In the genomic region with DNA sequence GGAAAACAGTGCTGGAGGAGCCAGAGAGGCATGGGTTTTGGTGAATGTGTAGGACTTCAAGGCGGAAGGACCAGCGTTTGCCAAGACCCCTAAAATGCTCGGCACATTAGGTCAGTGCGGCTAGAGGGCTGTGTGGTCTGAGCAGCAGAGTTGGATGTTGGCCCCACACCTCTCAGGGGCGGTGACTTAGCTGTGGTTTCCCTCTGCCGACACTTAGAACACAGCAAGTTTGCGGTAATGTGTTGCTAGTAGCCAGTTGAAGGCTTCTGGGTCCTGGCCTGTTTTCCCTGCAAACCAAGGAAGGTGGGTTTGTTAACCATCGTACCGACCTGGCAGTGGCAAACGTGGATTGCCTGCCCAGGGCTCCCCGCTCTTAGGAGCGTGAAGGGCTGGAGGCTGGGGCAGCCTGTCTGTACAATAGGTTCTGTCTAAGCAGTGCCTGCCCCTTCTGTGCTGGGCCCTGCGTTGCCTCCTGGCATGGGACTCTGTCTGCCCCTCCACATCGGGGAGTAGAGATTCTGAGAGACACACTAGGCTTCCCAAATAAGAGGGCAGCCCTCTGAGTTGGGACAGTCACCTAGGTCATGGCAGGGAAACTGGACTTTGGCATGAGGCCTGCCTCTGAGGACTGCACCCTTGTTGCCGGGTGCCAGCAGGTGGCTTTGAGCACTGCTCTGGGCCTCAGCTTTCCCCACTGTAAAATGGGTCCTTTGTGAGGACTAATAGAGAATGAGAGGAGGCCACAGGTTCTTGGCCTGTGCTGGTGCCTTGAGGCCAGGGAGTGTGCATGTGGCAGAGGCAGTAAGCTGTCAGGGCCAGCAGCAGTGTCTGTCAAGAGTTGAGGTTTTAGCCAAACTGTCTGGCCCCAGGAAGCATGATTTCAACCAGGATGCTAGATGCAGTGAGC, we compare ENCODE assay signal across 22 cellular contexts. TPM values are rescaled to one million over a fixed set of nuclear protein-coding genes. Genes with fewer than 3 reads are reported as not detected.
DNase-seq lines count a peak whose midpoint lies in the region; ATAC-seq, FAIRE-seq and TF ChIP-seq lines count a peak whose summit lies in the region.
"Had no signal": no experiment of that assay in that cellular context is flagged by ENCODE, and none has a peak within 500 bp of the region (broad histone marks: within the 10 kb centered on the region; RNA-seq: fewer than 3 reads in every experiment).

No MANE protein-coding gene starts in this region.

- no peaks in the 10 kb centered on the region for H3K9me3 Mint-ChIP-seq in stimulated activated naive CD8-positive, alpha-beta T cell treated with anti-CD3 and anti-CD28 coated beads, Interleukin-15, amount 100 ng/mL, for 72 hours
- H3K9me3 Mint-ChIP-seq in natural killer cell (no peaks in the 10 kb centered on the region), HFFc6 (no peaks in the 10 kb centered on the region)
- H3K9me3 Mint-ChIP-seq: activated naive CD4-positive, alpha-beta T cell treated with anti-CD3 and anti-CD28 coated beads, Interleukin-2, amount 50 U/mL, for 24 hours; naive thymus-derived CD8-positive, alpha-beta T cell had no signal

- FAIRE-seq in GM19239 (lab: Jason Lieb, UNC), result no peak
- FAIRE-seq: islet of Langerhans, pancreas, small intestine had no signal

- H3K4me1 Mint-ChIP-seq in stimulated activated naive CD8-positive, alpha-beta T cell treated with anti-CD3 and anti-CD28 coated beads, Interleukin-15, amount 100 ng/mL, for 72 hours, result peaks cover 21% of the 10 kb centered on the region
- H3K4me1 Mint-ChIP-seq in natural killer cell, result peaks cover 58 to 79% of the 10 kb centered on the region in 2 donors
- H3K4me1 Mint-ChIP-seq in HFFc6 (ENCODE audit: low read depth), result no peaks in the 10 kb centered on the region

- peak overlapping the region; percentile 35 to 54 for H3K27ac Mint-ChIP-seq in stimulated activated naive CD8-positive, alpha-beta T cell treated with anti-CD3 and anti-CD28 coated beads, Interleukin-15, amount 100 ng/mL, for 72 hours
- H3K27ac Mint-ChIP-seq in natural killer cell (peak overlapping the region; percentile 88 to 92), HFFc6 (no peak overlapping the region)
- H3K27ac Mint-ChIP-seq: activated naive CD4-positive, alpha-beta T cell treated with anti-CD3 and anti-CD28 coated beads, Interleukin-2, amount 50 U/mL, for 24 hours had no signal

- in situ Hi-C loops in KBM-7 (cut with MboI; ENCODE audit: low pct_unique_long_range_greater_than_20kb, low sequenced_read_pairs), result no loop called here

- H3K36me3 Mint-ChIP-seq in natural killer cell, result no peaks in the 10 kb centered on the region
- H3K36me3 Mint-ChIP-seq in HFFc6 (ENCODE audit: low read depth), result peaks cover 12% of the 10 kb centered on the region

- no peak for DNase-seq in stimulated activated naive CD8-positive, alpha-beta T cell treated with anti-CD3 and anti-CD28 coated beads, Interleukin-15, amount 100 ng/mL, for 72 hours
- no peak for DNase-seq in stimulated activated naive CD8-positive, alpha-beta T cell treated with anti-CD3 and anti-CD28 coated beads, Interleukin-15, Interleukin-2, amounts not matched to agents 100 U/mL and 50 U/mL, for 24 hours
- DNase-seq in astrocyte of the hippocampus (ENCODE audit: low read depth, low spot score) (peak; percentile 51), natural killer cell (peak; percentile 32), HFFc6 (no peak), GM19239 (ENCODE audit: insufficient read length, low spot score) (no peak), KBM-7 (no peak)
- DNase-seq: activated CD4-positive, alpha-beta T cell treated with anti-CD3 and anti-CD28 coated beads for 1 hour; central memory CD4-positive, alpha-beta T cell; MV-4-11; naive thymus-derived CD8-positive, alpha-beta T cell; NCI-H1436 treated with DMSO at 0.1 percent for 48 hours; NCI-H345; NCI-H774; small intestine; stimulated activated CD4-positive, alpha-beta T cell treated with anti-CD3 and anti-CD28 coated beads, Interleukin-1b, Interleukin-23, amount 100 ng/mL, for 48 hours; stimulated activated CD8-positive, alpha-beta memory T cell treated with anti-CD3 and anti-CD28 coated beads, Interleukin-4, amount 100 ng/mL, for 48 hours had no signal

- no peak for ATAC-seq in stimulated activated naive CD8-positive, alpha-beta T cell treated with anti-CD3 and anti-CD28 coated beads, Interleukin-15, amount 100 ng/mL, for 72 hours
- ATAC-seq in stimulated activated naive CD8-positive, alpha-beta T cell treated with anti-CD3 and anti-CD28 coated beads, Interleukin-15, Interleukin-2, amounts not matched to agents 100 U/mL and 50 U/mL, for 24 hours, result no peak
- ATAC-seq in natural killer cell, result peak; percentile 70 to 90 (median 86)
- ATAC-seq in GM18517 (IDR thresholded peaks at IDR 0.05; ENCODE audit: unreplicated experiment), result no peak
- ATAC-seq: HCT116; naive thymus-derived CD8-positive, alpha-beta T cell; pancreas had no signal

- no peaks in the 10 kb centered on the region for H3K27me3 Mint-ChIP-seq in stimulated activated naive CD8-positive, alpha-beta T cell treated with anti-CD3 and anti-CD28 coated beads, Interleukin-15, amount 100 ng/mL, for 72 hours
- H3K27me3 Mint-ChIP-seq in natural killer cell (ENCODE audit: low read depth in 2 of 2), result no peaks in the 10 kb centered on the region
- H3K27me3 Mint-ChIP-seq in HFFc6 (ENCODE audit: insufficient read depth), result peaks cover 2% of the 10 kb centered on the region; the same call in 1 of the 2 replicates
- H3K27me3 Mint-ChIP-seq: activated naive CD4-positive, alpha-beta T cell treated with anti-CD3 and anti-CD28 coated beads, Interleukin-2, amount 50 U/mL, for 24 hours; naive thymus-derived CD8-positive, alpha-beta T cell had no signal

- intact Hi-C loops in natural killer cell (cut with micrococcal nuclease), result loop anchor here (5.0 to 10.0 kb wide), 2 partner anchors 50 to 62 kb away; no protein-coding TSS in a partner anchor

- no peak overlapping the region for H3K4me3 Mint-ChIP-seq in stimulated activated naive CD8-positive, alpha-beta T cell treated with anti-CD3 and anti-CD28 coated beads, Interleukin-15, amount 100 ng/mL, for 72 hours
- H3K4me3 Mint-ChIP-seq in natural killer cell (peak overlapping the region; percentile 79), HFFc6 (no peak overlapping the region)
- H3K4me3 Mint-ChIP-seq: activated naive CD4-positive, alpha-beta T cell treated with anti-CD3 and anti-CD28 coated beads, Interleukin-2, amount 50 U/mL, for 24 hours had no signal

- no peak for TF ChIP-seq CTCF in natural killer cell (IDR thresholded peaks at IDR 0.05)
- TF ChIP-seq CTCF in HFFc6 (IDR thresholded peaks at IDR 0.05), result no peak

RNA-seq across cellular contexts. Expression of a gene that starts 13.8 kb away (rescaled TPM):
- total RNA-seq in natural killer cell, result 1 to 10 TPM in 1 of 3 donors, under 1 TPM in 2; 0.75 to 1.7 (median 0.78) TPM
- 10 to 100 TPM in 2 of 6 experiments, 1 to 10 TPM in 4; 5.5 to 10.5 (median 9.6) TPM for total RNA-seq in HFFc6 (2021; fragmentation: NEBNext Ultra II Directional; extraction: Animal tissue kit (Norgen Biotek cat#: 25700))

RNA-seq across cellular contexts. Expression of a gene that starts 36.5 kb away (rescaled TPM):
- 10 to 100 TPM; 48.6 to 56.7 (median 55.9) TPM for total RNA-seq in natural killer cell
- total RNA-seq in HFFc6 (2021; fragmentation: NEBNext Ultra II Directional; extraction: Animal tissue kit (Norgen Biotek cat#: 25700)), result 10 to 100 TPM; 53.8 to 68.1 (median 61.2) TPM

Comparison
In these comparisons a context has a peak if more than half of its experiments do, and no peak if none do; other contexts are left out.
1. ATAC-seq: peak in natural killer cell (3 of 3); none in stimulated activated naive CD8-positive, alpha-beta T cell treated with anti-CD3 and anti-CD28 coated beads, Interleukin-15, amount 100 ng/mL, for 72 hours (single experiment), stimulated activated naive CD8-positive, alpha-beta T cell treated with anti-CD3 and anti-CD28 coated beads, Interleukin-15, Interleukin-2, amounts not matched to agents 100 U/mL and 50 U/mL, for 24 hours (single experiment) and GM18517 (single experiment).
2. DNase-seq: peak in astrocyte of the hippocampus (single experiment) and natural killer cell (single experiment); none in stimulated activated naive CD8-positive, alpha-beta T cell treated with anti-CD3 and anti-CD28 coated beads, Interleukin-15, amount 100 ng/mL, for 72 hours (0 of 2), stimulated activated naive CD8-positive, alpha-beta T cell treated with anti-CD3 and anti-CD28 coated beads, Interleukin-15, Interleukin-2, amounts not matched to agents 100 U/mL and 50 U/mL, for 24 hours (single experiment), HFFc6 (single experiment), GM19239 (single experiment) and KBM-7 (single experiment).